In genomic region chr5:9885164-9885563, GRCh38 we compare ENCODE assay signal across 23 cellular contexts.
"Had no signal": no experiment of that assay in that cellular context is flagged by ENCODE, and none has a peak within 500 bp of the region (broad histone marks: within the 10 kb centered on the region; RNA-seq: fewer than 3 reads in every experiment).

No MANE protein-coding gene starts in this region.

- H3K4me1 ChIP-seq: esophagus muscularis mucosa, foreskin keratinocyte, gastrocnemius medialis, heart right ventricle, left lung, lower lobe of right lung had no signal

- H3K27ac ChIP-seq: coronary artery, dorsolateral prefrontal cortex, esophagus muscularis mucosa, foreskin keratinocyte, gastrocnemius medialis, heart right ventricle, left lung, lower lobe of right lung had no signal

- DNase-seq: dermis blood vessel endothelial cell; dorsolateral prefrontal cortex; effector CD4-positive, alpha-beta T cell; effector memory CD4-positive, alpha-beta T cell; foreskin keratinocyte; gastrocnemius medialis; glutamatergic neuron; head of caudate nucleus; heart right ventricle; hippocampal formation; left cardiac atrium; left lung; left ventricle myocardium superior; lower lobe of right lung; mesenchymal stem cell; mucosa of descending colon; naive B cell had no signal

- H3K36me3 ChIP-seq: esophagus muscularis mucosa, gastrocnemius medialis, heart right ventricle, left lung, lower lobe of right lung had no signal

- FAIRE-seq: colon, endothelial cell of umbilical vein, islet of Langerhans, keratinocyte had no signal

- H3K27me3 ChIP-seq: dorsolateral prefrontal cortex, esophagus muscularis mucosa, foreskin keratinocyte, gastrocnemius medialis, heart right ventricle, left lung had no signal

- ATAC-seq: foreskin keratinocyte, gastrocnemius medialis, heart right ventricle, left cardiac atrium, left lung, left ventricle myocardium superior, lower lobe of right lung, mucosa of descending colon had no signal

- H3K4me3 ChIP-seq: coronary artery, dorsolateral prefrontal cortex, esophagus muscularis mucosa, gastrocnemius medialis, heart right ventricle, left lung, lower lobe of right lung, mucosa of descending colon had no signal

- H3K9me3 ChIP-seq: gastrocnemius medialis, lower lobe of right lung had no signal
